Comparison of ENCODE assay signal across 18 cellular contexts in genomic region chr18:77529492-77529891, GRCh38.
"Had no signal": no experiment of that assay in that cellular context is flagged by ENCODE, and none has a peak within 500 bp of the region (broad histone marks: within the 10 kb centered on the region; RNA-seq: fewer than 3 reads in every experiment).

No MANE protein-coding gene starts in this region.

- H3K9me3 ChIP-seq: esophagus muscularis mucosa, gastrocnemius medialis, heart right ventricle, psoas muscle, right lobe of liver, tibial artery, upper lobe of left lung, uterus had no signal

- ATAC-seq: effector memory CD8-positive, alpha-beta T cell; gastrocnemius medialis; heart right ventricle; psoas muscle; stimulated activated effector memory CD8-positive, alpha-beta T cell treated with anti-CD3 and anti-CD28 coated beads, Interleukin-12 subunit alpha, Interleukin-12 subunit beta, amount 100 ng/mL, for 72 hours; stimulated activated naive CD8-positive, alpha-beta T cell treated with anti-CD3 and anti-CD28 coated beads, Interleukin-15, Interleukin-2, amounts not matched to agents 100 U/mL and 50 U/mL, for 24 hours had no signal

- H3K4me1 ChIP-seq: esophagus muscularis mucosa, gastrocnemius medialis, heart right ventricle, psoas muscle, right lobe of liver, tibial artery, upper lobe of left lung, uterus had no signal

- DNase-seq: effector memory CD8-positive, alpha-beta T cell; gastrocnemius medialis; heart right ventricle; kidney glomerular epithelial cell; mesendoderm; naive B cell; psoas muscle; retina; right lobe of liver; stimulated activated CD4-positive, alpha-beta T cell treated with anti-CD3 and anti-CD28 coated beads, Interleukin-4, amount 100 ng/mL, for 1 hour; stimulated activated CD8-positive, alpha-beta memory T cell treated with anti-CD3 and anti-CD28 coated beads, Interleukin-4, amount 100 ng/mL, for 48 hours; stimulated activated naive CD8-positive, alpha-beta T cell treated with anti-CD3 and anti-CD28 coated beads, Interleukin-15, Interleukin-2, amounts not matched to agents 100 U/mL and 50 U/mL, for 24 hours; upper lobe of left lung; uterus had no signal

- H3K36me3 ChIP-seq: esophagus muscularis mucosa, gastrocnemius medialis, heart right ventricle, right lobe of liver, tibial artery, upper lobe of left lung, uterus had no signal

- H3K27ac ChIP-seq: epithelial cell of prostate, esophagus muscularis mucosa, gastrocnemius medialis, heart right ventricle, psoas muscle, right lobe of liver, tibial artery, upper lobe of left lung, uterus had no signal

- H3K27me3 ChIP-seq: esophagus muscularis mucosa, gastrocnemius medialis, heart right ventricle, right lobe of liver, tibial artery, upper lobe of left lung, uterus had no signal

- H3K4me3 ChIP-seq: esophagus muscularis mucosa, gastrocnemius medialis, heart right ventricle, psoas muscle, right lobe of liver, tibial artery, upper lobe of left lung, uterus had no signal
